Comparison of ENCODE assay signal across 2 cellular contexts in the genomic region with DNA sequence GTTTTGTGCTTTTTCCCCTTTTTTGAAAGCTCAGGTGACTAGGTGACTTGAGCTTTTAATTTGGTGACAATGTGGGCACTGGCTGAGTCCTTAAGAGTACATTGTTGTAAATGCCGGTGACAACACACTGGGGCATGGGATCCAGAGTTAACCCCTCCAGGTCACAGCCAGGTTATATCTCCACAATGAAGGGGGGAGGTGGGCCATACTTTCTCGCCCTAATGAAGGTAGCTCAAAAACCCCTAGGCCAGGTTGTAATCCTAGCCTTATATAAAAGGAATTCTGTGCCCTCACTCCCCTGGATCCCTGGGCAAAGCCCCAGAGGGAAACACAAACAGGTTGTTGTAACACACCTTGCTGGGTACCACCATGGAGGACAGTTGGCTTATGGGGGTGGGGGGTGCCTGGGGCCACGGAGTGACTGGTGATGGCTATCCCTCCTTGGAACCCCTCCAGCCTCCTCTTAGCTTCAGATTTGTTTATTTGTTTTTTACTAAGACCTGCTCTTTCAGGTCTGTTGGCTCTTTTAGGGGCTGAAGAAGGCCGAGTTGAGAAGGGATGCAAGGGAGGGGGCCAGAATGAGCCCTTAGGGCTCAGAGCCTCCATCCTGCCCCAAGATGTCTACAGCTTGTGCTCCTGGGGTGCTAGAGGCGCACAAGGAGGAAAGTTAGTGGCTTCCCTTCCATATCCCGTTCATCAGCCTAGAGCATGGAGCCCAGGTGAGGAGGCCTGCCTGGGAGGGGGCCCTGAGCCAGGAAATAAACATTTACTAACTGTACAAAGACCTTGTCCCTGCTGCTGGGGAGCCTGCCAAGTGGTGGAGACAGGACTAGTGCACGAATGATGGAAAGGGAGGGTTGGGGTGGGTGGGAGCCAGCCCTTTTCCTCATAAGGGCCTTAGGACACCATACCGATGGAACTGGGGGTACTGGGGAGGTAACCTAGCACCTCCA.
TF ChIP-seq lines count a peak whose summit lies in the region.

No MANE protein-coding gene starts in this region.

TF ChIP-seq in IMR-90, 13 proteins besides CTCF, POLR2A, EP300 and RAD21:
- TF ChIP-seq, protein P1, sequence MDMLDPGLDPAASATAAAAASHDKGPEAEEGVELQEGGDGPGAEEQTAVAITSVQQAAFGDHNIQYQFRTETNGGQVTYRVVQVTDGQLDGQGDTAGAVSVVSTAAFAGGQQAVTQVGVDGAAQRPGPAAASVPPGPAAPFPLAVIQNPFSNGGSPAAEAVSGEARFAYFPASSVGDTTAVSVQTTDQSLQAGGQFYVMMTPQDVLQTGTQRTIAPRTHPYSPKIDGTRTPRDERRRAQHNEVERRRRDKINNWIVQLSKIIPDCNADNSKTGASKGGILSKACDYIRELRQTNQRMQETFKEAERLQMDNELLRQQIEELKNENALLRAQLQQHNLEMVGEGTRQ (IDR thresholded peaks at IDR 0.05; ENCODE audit: low read depth, low read length), result no peak
- TF ChIP-seq MAFK (IDR thresholded peaks at IDR 0.05; ENCODE audit: low read depth, low read length), result no peak
- TF ChIP-seq CEBPB (IDR thresholded peaks at IDR 0.05; ENCODE audit: low read depth, low read length), result no peak
- TF ChIP-seq MXI1 (IDR thresholded peaks at IDR 0.05; ENCODE audit: borderline replicate concordance, low read depth, low read length), result no peak
- no peak for TF ChIP-seq BHLHE40 (IDR thresholded peaks at IDR 0.05; ENCODE audit: low read depth, low read length)
- TF ChIP-seq CHD1 (IDR thresholded peaks at IDR 0.05; ENCODE audit: low read depth, low read length), result no peak
- no peak for TF ChIP-seq SMC3 (IDR thresholded peaks at IDR 0.05; ENCODE audit: low read depth, low read length)
- TF ChIP-seq RFX5 (IDR thresholded peaks at IDR 0.05; ENCODE audit: low read depth, low read length), result no peak
- TF ChIP-seq MAZ (IDR thresholded peaks at IDR 0.05; ENCODE audit: borderline replicate concordance, low read depth, low read length), result no peak
- no peak for TF ChIP-seq RCOR1 (IDR thresholded peaks at IDR 0.05; ENCODE audit: insufficient replicate concordance, low read length)
- no peak for TF ChIP-seq FOS (IDR thresholded peaks at IDR 0.05; ENCODE audit: low read depth, low read length)
- TF ChIP-seq, protein P2, sequence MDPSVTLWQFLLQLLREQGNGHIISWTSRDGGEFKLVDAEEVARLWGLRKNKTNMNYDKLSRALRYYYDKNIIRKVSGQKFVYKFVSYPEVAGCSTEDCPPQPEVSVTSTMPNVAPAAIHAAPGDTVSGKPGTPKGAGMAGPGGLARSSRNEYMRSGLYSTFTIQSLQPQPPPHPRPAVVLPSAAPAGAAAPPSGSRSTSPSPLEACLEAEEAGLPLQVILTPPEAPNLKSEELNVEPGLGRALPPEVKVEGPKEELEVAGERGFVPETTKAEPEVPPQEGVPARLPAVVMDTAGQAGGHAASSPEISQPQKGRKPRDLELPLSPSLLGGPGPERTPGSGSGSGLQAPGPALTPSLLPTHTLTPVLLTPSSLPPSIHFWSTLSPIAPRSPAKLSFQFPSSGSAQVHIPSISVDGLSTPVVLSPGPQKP (IDR thresholded peaks at IDR 0.05; ENCODE audit: borderline replicate concordance, low read depth, low read length), result no peak
- no peak for TF ChIP-seq NFE2L2 (IDR thresholded peaks at IDR 0.05; ENCODE audit: low read depth, low read length)

TF ChIP-seq in liver, 16 proteins besides CTCF, POLR2A, EP300 and RAD21:
- TF ChIP-seq HNF4G (IDR thresholded peaks at IDR 0.05) (no peak), EGR1 (IDR thresholded peaks at IDR 0.05; ENCODE audit: low read depth in 2 of 2) (no peak), SP1 (IDR thresholded peaks at IDR 0.05) (no peak), TAF1 (conservative IDR thresholded peaks at IDR 0.05) (no peak), JUND (IDR thresholded peaks at IDR 0.05) (no peak), HNF4A (conservative IDR thresholded peaks at IDR 0.05) (peak in 1 of 2 donors; percentile 58), FOXA1 (IDR thresholded peaks at IDR 0.05) (no peak), YY1 (IDR thresholded peaks at IDR 0.05) (no peak), FOXA2 (IDR thresholded peaks at IDR 0.05) (no peak), RXRA (IDR thresholded peaks at IDR 0.05) (peak in 1 of 2 donors; percentile 32)
- TF ChIP-seq, protein P3, sequence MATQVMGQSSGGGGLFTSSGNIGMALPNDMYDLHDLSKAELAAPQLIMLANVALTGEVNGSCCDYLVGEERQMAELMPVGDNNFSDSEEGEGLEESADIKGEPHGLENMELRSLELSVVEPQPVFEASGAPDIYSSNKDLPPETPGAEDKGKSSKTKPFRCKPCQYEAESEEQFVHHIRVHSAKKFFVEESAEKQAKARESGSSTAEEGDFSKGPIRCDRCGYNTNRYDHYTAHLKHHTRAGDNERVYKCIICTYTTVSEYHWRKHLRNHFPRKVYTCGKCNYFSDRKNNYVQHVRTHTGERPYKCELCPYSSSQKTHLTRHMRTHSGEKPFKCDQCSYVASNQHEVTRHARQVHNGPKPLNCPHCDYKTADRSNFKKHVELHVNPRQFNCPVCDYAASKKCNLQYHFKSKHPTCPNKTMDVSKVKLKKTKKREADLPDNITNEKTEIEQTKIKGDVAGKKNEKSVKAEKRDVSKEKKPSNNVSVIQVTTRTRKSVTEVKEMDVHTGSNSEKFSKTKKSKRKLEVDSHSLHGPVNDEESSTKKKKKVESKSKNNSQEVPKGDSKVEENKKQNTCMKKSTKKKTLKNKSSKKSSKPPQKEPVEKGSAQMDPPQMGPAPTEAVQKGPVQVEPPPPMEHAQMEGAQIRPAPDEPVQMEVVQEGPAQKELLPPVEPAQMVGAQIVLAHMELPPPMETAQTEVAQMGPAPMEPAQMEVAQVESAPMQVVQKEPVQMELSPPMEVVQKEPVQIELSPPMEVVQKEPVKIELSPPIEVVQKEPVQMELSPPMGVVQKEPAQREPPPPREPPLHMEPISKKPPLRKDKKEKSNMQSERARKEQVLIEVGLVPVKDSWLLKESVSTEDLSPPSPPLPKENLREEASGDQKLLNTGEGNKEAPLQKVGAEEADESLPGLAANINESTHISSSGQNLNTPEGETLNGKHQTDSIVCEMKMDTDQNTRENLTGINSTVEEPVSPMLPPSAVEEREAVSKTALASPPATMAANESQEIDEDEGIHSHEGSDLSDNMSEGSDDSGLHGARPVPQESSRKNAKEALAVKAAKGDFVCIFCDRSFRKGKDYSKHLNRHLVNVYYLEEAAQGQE (IDR thresholded peaks at IDR 0.05), result no peak
- TF ChIP-seq, protein P4, sequence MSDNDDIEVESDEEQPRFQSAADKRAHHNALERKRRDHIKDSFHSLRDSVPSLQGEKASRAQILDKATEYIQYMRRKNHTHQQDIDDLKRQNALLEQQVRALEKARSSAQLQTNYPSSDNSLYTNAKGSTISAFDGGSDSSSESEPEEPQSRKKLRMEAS (IDR thresholded peaks at IDR 0.05), result no peak
